ENCODE assay signal across 10 cellular contexts in genomic region chr2:240989451-240990265, GRCh38. TPM values are rescaled to one million over a fixed set of nuclear protein-coding genes. Genes with fewer than 3 reads are reported as not detected.
DNase-seq lines count a peak whose midpoint lies in the region; ATAC-seq, FAIRE-seq and TF ChIP-seq lines count a peak whose summit lies in the region.
"Had no signal": no experiment of that assay in that cellular context is flagged by ENCODE, and none has a peak within 500 bp of the region (broad histone marks: within the 10 kb centered on the region; RNA-seq: fewer than 3 reads in every experiment).

No MANE protein-coding gene starts in this region.

- H3K36me3 ChIP-seq in Caco-2 (ENCODE audit: control insufficient read depth, insufficient read depth, low read length): no peaks in the 10 kb centered on the region
- no peaks in the 10 kb centered on the region for H3K36me3 ChIP-seq in GM12878 (ENCODE audit: control insufficient read depth in 2 of 2, insufficient read depth in 2 of 2, low read length in 1 of 2)
- H3K36me3 ChIP-seq in mesendoderm (ENCODE audit: control insufficient read depth, insufficient read depth, low read length): no peaks in the 10 kb centered on the region
- H3K36me3 ChIP-seq in CD8-positive, alpha-beta T cell (ENCODE audit: insufficient read depth, low read length): no peaks in the 10 kb centered on the region
- no peaks in the 10 kb centered on the region for H3K36me3 ChIP-seq in thyroid gland
- no peaks in the 10 kb centered on the region for H3K36me3 ChIP-seq in prostate gland

- no peak overlapping the region for H3K4ac ChIP-seq in mesendoderm (ENCODE audit: low read depth, low read length)

- H2BK120ac ChIP-seq in mesendoderm (ENCODE audit: low read depth, low read length): no peak overlapping the region

- intact Hi-C loops in Caco-2 (cut with micrococcal nuclease; ENCODE audit: unreplicated experiment) (loop anchor here (1.0 to 10.0 kb wide), 2 partner anchors 95 to 138 kb away; partner anchors contain the start of gene MAB21L4), GM12878 (cut with micrococcal nuclease; ENCODE audit: unreplicated experiment) (loop anchor here (2.0 kb wide), 1 partner anchor 75 kb away; no protein-coding TSS in a partner anchor), thyroid gland (cut with DNase I) (loop anchor here (10.0 kb wide), 2 partner anchors 75 to 165 kb away; partner anchors contain the start of gene PPP1R7), prostate gland (cut with DNase I) (no loop called here)
- intact Hi-C loops in CD8-positive, alpha-beta T cell (cut with DNase I, micrococcal nuclease): no loop called here

- no peaks in the 10 kb centered on the region for H3K27me3 Mint-ChIP-seq in Caco-2 (ENCODE audit: insufficient read depth, unreplicated experiment)
- H3K27me3 Mint-ChIP-seq in CD8-positive, alpha-beta T cell (ENCODE audit: low read depth): no peaks in the 10 kb centered on the region

- BruUV-seq in Caco-2 (replicated peaks; lab: Mats Ljungman, UMichigan) (no TSS peak), GM12878 (replicated peaks; lab: Mats Ljungman, UMichigan) (no TSS peak)

- H3K4me3 ChIP-seq in Caco-2 (ENCODE audit: low read depth, low read length): no peak overlapping the region
- no peak overlapping the region for H3K4me3 ChIP-seq in LNCaP clone FGC (ENCODE audit: low read depth, low read length)
- no peak overlapping the region for H3K4me3 ChIP-seq in GM12878
- H3K4me3 ChIP-seq in mesendoderm (ENCODE audit: low read length): no peak overlapping the region
- H3K4me3 ChIP-seq in CD8-positive, alpha-beta T cell (ENCODE audit: low read depth, low read length): no peak overlapping the region
- H3K4me3 ChIP-seq in thyroid gland (replicated peaks in 1 of 3): no peak overlapping the region
- H3K4me3 ChIP-seq in prostate gland: no peak overlapping the region
- H3K4me3 ChIP-seq: skin epidermis had no signal

- H3K27ac ChIP-seq in GM12878 (ENCODE audit: control insufficient read depth, insufficient read depth): no peak overlapping the region
- H3K27ac ChIP-seq in mesendoderm (ENCODE audit: low read depth, low read length): no peak overlapping the region
- H3K27ac ChIP-seq in CD8-positive, alpha-beta T cell (ENCODE audit: low read depth, low read length): no peak overlapping the region
- peak overlapping the region in 1 of 3 donors; percentile 5 for H3K27ac ChIP-seq in thyroid gland
- peak overlapping the region in 1 of 2 donors; percentile 48 for H3K27ac ChIP-seq in prostate gland

- H3K56ac ChIP-seq in mesendoderm (ENCODE audit: low read length): no peak overlapping the region

- no peak overlapping the region for H2AK5ac ChIP-seq in mesendoderm (ENCODE audit: low read length)

- no peak overlapping the region for H3K4me3 Mint-ChIP-seq in Caco-2 (ENCODE audit: unreplicated experiment)
- no peak overlapping the region for H3K4me3 Mint-ChIP-seq in CD8-positive, alpha-beta T cell

- H3K36me3 Mint-ChIP-seq in Caco-2 (ENCODE audit: insufficient read depth, unreplicated experiment): no peaks in the 10 kb centered on the region
- no peaks in the 10 kb centered on the region for H3K36me3 Mint-ChIP-seq in CD8-positive, alpha-beta T cell

- no peak overlapping the region for H3K23ac ChIP-seq in mesendoderm (ENCODE audit: low read length)

- TF ChIP-seq RAD21 in GM12878 (IDR thresholded peaks at IDR 0.05; ENCODE audit: insufficient read depth, low read depth, low read length): 0 out of 2 replicates have a peak, but pooled peaks have one; percentile 7

- no peaks in the 10 kb centered on the region for H3K4me1 Mint-ChIP-seq in Caco-2 (ENCODE audit: low read depth, unreplicated experiment)
- H3K4me1 Mint-ChIP-seq in CD8-positive, alpha-beta T cell (ENCODE audit: low read depth): no peaks in the 10 kb centered on the region

- FAIRE-seq in GM12878 (lab: Jason Lieb, UNC): no peak

- no peaks in the 10 kb centered on the region for H3K27me3 ChIP-seq in Caco-2 (replicated peaks; ENCODE audit: control insufficient read depth, insufficient read depth, low read length)
- H3K27me3 ChIP-seq in GM12878 (replicated peaks in 1 of 2; ENCODE audit: control insufficient read depth in 2 of 2, insufficient read depth in 2 of 2, low read length in 1 of 2): no peaks in the 10 kb centered on the region
- H3K27me3 ChIP-seq in mesendoderm (ENCODE audit: insufficient read depth, low read length, poor library complexity): no peaks in the 10 kb centered on the region
- H3K27me3 ChIP-seq in CD8-positive, alpha-beta T cell (ENCODE audit: insufficient read depth, low read length): no peaks in the 10 kb centered on the region
- no peaks in the 10 kb centered on the region for H3K27me3 ChIP-seq in thyroid gland
- no peaks in the 10 kb centered on the region for H3K27me3 ChIP-seq in prostate gland (replicated peaks; ENCODE audit: insufficient read depth)

- RAD21 ChIA-PET in GM12878 (lab: Charles Lee; ENCODE audit: unreplicated experiment): no interaction called here

- H3K4me1 ChIP-seq in Caco-2 (no peaks in the 10 kb centered on the region), GM12878 (ENCODE audit: control insufficient read depth, insufficient read depth, low read length) (peaks cover 13% of the 10 kb centered on the region), mesendoderm (ENCODE audit: control insufficient read depth, low read depth, low read length) (no peaks in the 10 kb centered on the region), thyroid gland (peaks cover 21 to 82% of the 10 kb centered on the region in 2 donors), prostate gland (replicated peaks) (peaks cover 35% of the 10 kb centered on the region)
- H3K4me1 ChIP-seq in CD8-positive, alpha-beta T cell (ENCODE audit: insufficient read depth, low read length): peaks cover 7% of the 10 kb centered on the region

- H3K79me1 ChIP-seq in mesendoderm (ENCODE audit: low read length): no peaks in the 10 kb centered on the region

- H3K9ac ChIP-seq in GM12878 (ENCODE audit: control insufficient read depth, insufficient read depth, low read length) (no peak overlapping the region), mesendoderm (ENCODE audit: low read length) (no peak overlapping the region)

- H3K9me3 Mint-ChIP-seq in Caco-2 (ENCODE audit: unreplicated experiment): no peaks in the 10 kb centered on the region
- H3K9me3 Mint-ChIP-seq in CD8-positive, alpha-beta T cell: no peaks in the 10 kb centered on the region

- no peak overlapping the region for H4K5ac ChIP-seq in mesendoderm (ENCODE audit: low read length)

- CTCF ChIA-PET in Caco-2 (lab: Charles Lee) (interaction anchor here (0.8 kb wide), 1 partner anchor 75 kb away, joined by 3 read pairs; no protein-coding TSS in a partner anchor), GM12878 (lab: Yijun Ruan, JAX) (no interaction called here)
- CTCF ChIA-PET in CD8-positive, alpha-beta T cell (lab: Charles Lee): interaction anchor here (1.9 kb wide), 1 partner anchor 75 kb away, joined by 4 read pairs; no protein-coding TSS in a partner anchor

- H4K20me1 ChIP-seq in GM12878 (ENCODE audit: control insufficient read depth, insufficient read depth): no peaks in the 10 kb centered on the region

- SMC1A ChIA-PET in GM12878 (lab: Charles Lee; ENCODE audit: uncharacterized antibody, unreplicated experiment): no interaction called here

- peak; percentile 88 for ATAC-seq in GM12878
- ATAC-seq in CD8-positive, alpha-beta T cell: no peak

- TF ChIP-seq CTCF in Caco-2 (IDR thresholded peaks at IDR 0.05; ENCODE audit: insufficient read depth in 1 of 2, low read depth in 1 of 2, low read length in 1 of 2, severe bottlenecking in 1 of 2, unreplicated experiment in 1 of 2) (peak; percentile 52 to 73), LNCaP clone FGC (IDR thresholded peaks at IDR 0.05; ENCODE audit: control insufficient read depth, extremely low read depth, insufficient read depth) (peak; percentile 22), GM12878 (IDR thresholded peaks at IDR 0.05 in 2 of 3, conservative IDR thresholded peaks at IDR 0.05 in 1 of 3; ENCODE audit: control insufficient read depth in 2 of 3, extremely low read depth in 1 of 3, insufficient read depth in 1 of 3, low read depth in 3 of 3, low read length in 3 of 3) (peak; percentile 47 to 64 (median 48)), thyroid gland (IDR thresholded peaks at IDR 0.05) (peak in 3 of 6 experiments; percentile 17 to 41 (median 19)), prostate gland (IDR thresholded peaks at IDR 0.05) (peak in 2 of 4 experiments; percentile 9 to 49)
- TF ChIP-seq CTCF in CD8-positive, alpha-beta T cell (IDR thresholded peaks at IDR 0.05): no peak

- POLR2A ChIA-PET in Caco-2 (lab: Charles Lee) (no interaction called here), GM12878 (lab: Charles Lee) (no interaction called here)
- POLR2A ChIA-PET in CD8-positive, alpha-beta T cell (lab: Charles Lee): no interaction called here

- in situ Hi-C loops in GM12878 (cut with MboI): no loop called here

- no peak overlapping the region for H2AFZ ChIP-seq in GM12878 (ENCODE audit: control insufficient read depth, low read depth, low read length)

- no peak for TF ChIP-seq EP300 in GM12878 (IDR thresholded peaks at IDR 0.05; ENCODE audit: borderline replicate concordance in 1 of 2, control insufficient read depth in 1 of 2, low read depth in 2 of 2, low read length in 2 of 2)

- H3K4me2 ChIP-seq in GM12878 (ENCODE audit: control insufficient read depth, insufficient read depth): no peak overlapping the region
- H3K4me2 ChIP-seq in mesendoderm (ENCODE audit: low read length): no peak overlapping the region

- no peak overlapping the region for H3K27ac Mint-ChIP-seq in Caco-2 (ENCODE audit: unreplicated experiment)
- H3K27ac Mint-ChIP-seq in CD8-positive, alpha-beta T cell: no peak overlapping the region

- 44% methylated on average over 17 of the region's 17 CpGs for WGBS in GM12878 (ENCODE audit: insufficient coverage, insufficient replicate concordance, low lambda C conversion rate, missing lambda C conversion rate)
- WGBS in mesendoderm (ENCODE audit: extremely low coverage, insufficient coverage, low lambda C conversion rate): no CpG with 5 or more reads among the region's 17 CpGs
- 87 to 89% methylated on average over 10 to 14 of the region's 17 CpGs for WGBS in thyroid gland, 2 donors
- 82% methylated on average over 14 of the region's 17 CpGs for WGBS in prostate gland

- H3K18ac ChIP-seq in mesendoderm (ENCODE audit: low read length): no peak overlapping the region

- H3K9me3 ChIP-seq in Caco-2 (no peaks in the 10 kb centered on the region), GM12878 (replicated peaks; ENCODE audit: control insufficient read depth, insufficient read depth, low read length) (no peaks in the 10 kb centered on the region), thyroid gland (no peaks in the 10 kb centered on the region), prostate gland (no peaks in the 10 kb centered on the region)
- no peaks in the 10 kb centered on the region for H3K9me3 ChIP-seq in CD8-positive, alpha-beta T cell (ENCODE audit: low read length)

- H3K79me2 ChIP-seq in GM12878 (ENCODE audit: control insufficient read depth, insufficient read depth, low read length) (no peaks in the 10 kb centered on the region), mesendoderm (ENCODE audit: control insufficient read depth, insufficient read depth, low read length) (no peaks in the 10 kb centered on the region)

- TF ChIP-seq POLR2A in GM12878 (IDR thresholded peaks at IDR 0.05; ENCODE audit: low read depth, low read length): no peak
- no peak for TF ChIP-seq POLR2A in thyroid gland (IDR thresholded peaks at IDR 0.05)
- TF ChIP-seq POLR2A in prostate gland (IDR thresholded peaks at IDR 0.05): no peak

- no peak overlapping the region for H4K8ac ChIP-seq in mesendoderm (ENCODE audit: low read depth, low read length)

- H2BK15ac ChIP-seq in mesendoderm (replicated peaks; ENCODE audit: low read depth): no peak overlapping the region

- DNase-seq in Caco-2 (peak; percentile 51 to 64), LNCaP clone FGC (ENCODE audit: low read depth) (no peak), GM12878 (ENCODE audit: low read depth, low spot score) (no peak), mesendoderm (peak; percentile 60), NCI-H2227 treated with DMSO at 0.1 percent for 48 hours (lab: John Stamatoyannopoulos, UW) (no peak), thyroid gland (no peak), prostate gland (ENCODE audit: low spot score) (no peak)
- no peak for DNase-seq in CD8-positive, alpha-beta T cell
- DNase-seq: amniotic stem cell had no signal

- H2BK5ac ChIP-seq in mesendoderm (ENCODE audit: low read length): no peak overlapping the region

RNA-seq across cellular contexts. Expression of gene SNED1, which starts 8.8 kb away (rescaled TPM):
- total RNA-seq in Caco-2 (2022): not detected in 2 replicates
- total RNA-seq in GM12878 (2013; cell fraction: nucleolus; rRNA removed): 70.4 and 84.1 TPM in 2 replicates
- total RNA-seq in GM12878 (2014; rRNA removed): 4.4 and 7.6 TPM in 2 replicates
- 3.4 TPM in 2 replicates for total RNA-seq in GM12878 (2014; rRNA removed; fragmentation: Illumina TruSeq; extraction: Trizol)
- total RNA-seq in GM12878 (2021): 5.5 and 7.3 TPM in 2 replicates
- polyA plus RNA-seq in GM12878 (2011; ENCODE audit: low read depth): 0.97 TPM
- polyA plus RNA-seq in GM12878 (2011; rRNA removed): 3.6 and 4.4 TPM in 2 replicates
- 4.7 and 6.9 TPM in 2 replicates for polyA plus RNA-seq in GM12878 (2011; cell fraction: cytosol; rRNA removed)
- 24.3 and 25.9 TPM in 2 replicates for polyA plus RNA-seq in GM12878 (2011; cell fraction: nucleus; rRNA removed)
- polyA plus RNA-seq in GM12878 (2012): 1.3 and 1.4 TPM in 2 replicates
- polyA plus RNA-seq in GM12878 (2014; fragmentation: Illumina TruSeq; extraction: Trizol): 0.17 and 1.3 TPM in 2 replicates
- under 1 TPM; 0.05 to 0.18 TPM for polyA plus RNA-seq in GM12878 (2014; fragmentation: Nextera tagmentation; extraction: Ambion mirVana)
- polyA plus RNA-seq in GM12878 (2014; rRNA removed): 6.5 and 8.4 TPM in 2 replicates
- polyA plus RNA-seq in GM12878 (2016; fragmentation: Nextera tagmentation; extraction: Ambion mirVana): 1 to 10 TPM; 1.7 to 2.5 TPM
- polyA minus RNA-seq in GM12878 (2011; rRNA and poly(A)+ RNA removed): 4.2 and 15.9 TPM in 2 replicates
- polyA minus RNA-seq in GM12878 (2011; cell fraction: cytosol; rRNA and poly(A)+ RNA removed): 1.1 and 3.3 TPM in 2 replicates
- polyA minus RNA-seq in GM12878 (2011; cell fraction: nucleus; rRNA and poly(A)+ RNA removed): 14.7 and 21.0 TPM in 2 replicates
- 0.17 TPM for polyA plus RNA-seq in mesendoderm (2013, experiment 1 of 2)
- polyA plus RNA-seq in mesendoderm (2013, experiment 2 of 2): 0.21 TPM
- total RNA-seq in CD8-positive, alpha-beta T cell: 10 to 100 TPM; 32.4 to 38.4 TPM
- 100 to 1,000 TPM in 1 of 4 donors, 10 to 100 TPM in 3; 47.7 to 122 (median 68.7) TPM for total RNA-seq in thyroid gland
- 100 to 1,000 TPM in 1 of 2 donors, 10 to 100 TPM in 1; 32.0 to 115 TPM for total RNA-seq in prostate gland

Comparison
In these comparisons a context has a peak if more than half of its experiments do, and no peak if none do; other contexts are left out.
1. DNase-seq: peak in Caco-2 (2 of 2) and mesendoderm (single experiment); none in LNCaP clone FGC (single experiment), GM12878 (single experiment), CD8-positive, alpha-beta T cell (0 of 7), NCI-H2227 treated with DMSO at 0.1 percent for 48 hours (single experiment), thyroid gland (0 of 2) and prostate gland (single experiment).
2. intact Hi-C loops: an anchor here in Caco-2 (1.0 to 10.0 kb wide), GM12878 (2.0 kb wide) and thyroid gland (10.0 kb wide); none called in CD8-positive, alpha-beta T cell and prostate gland.